ENCODE assay signal across 8 cellular contexts in the genomic region with DNA sequence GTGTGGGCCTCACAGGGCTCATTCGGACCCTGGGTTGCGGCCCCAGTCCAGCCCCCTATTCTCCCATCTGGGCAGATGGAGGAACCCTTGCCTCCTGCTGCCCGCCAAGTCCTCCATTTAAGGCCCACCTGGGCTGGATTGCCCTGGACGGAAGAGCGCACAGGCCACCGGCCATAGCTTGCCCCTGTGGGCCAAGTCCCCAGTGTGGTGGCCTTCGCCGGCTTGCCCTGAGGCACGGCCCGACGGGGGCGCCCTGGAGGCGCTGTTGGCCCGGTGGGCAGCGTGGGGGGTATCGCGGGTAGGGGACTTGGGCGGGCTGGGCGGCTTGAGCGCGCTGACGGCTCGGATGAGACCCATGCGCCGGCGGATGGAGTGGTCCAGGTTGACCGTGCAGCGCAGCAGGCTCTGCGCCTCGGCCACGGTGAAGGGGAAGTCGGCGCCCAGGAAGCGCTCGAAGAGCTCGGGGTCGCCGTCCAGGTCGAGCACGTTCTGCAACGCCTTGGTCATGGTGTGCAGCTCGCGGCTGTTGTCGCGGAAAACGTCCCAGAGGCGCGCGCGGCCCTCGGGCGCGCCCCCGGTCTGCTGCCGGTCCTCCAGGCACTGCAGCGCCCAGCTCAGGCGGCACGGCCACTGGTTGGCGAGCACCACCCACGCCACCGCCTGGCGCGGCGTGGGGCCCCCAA. TPM values are rescaled to one million over a fixed set of nuclear protein-coding genes. Genes with fewer than 3 reads are reported as not detected.
A peak's percentile ranks its signal among the peaks of the same experiment; 100 is the strongest.
DNase-seq lines count a peak whose midpoint lies in the region; ATAC-seq and TF ChIP-seq lines count a peak whose summit lies in the region.

No MANE protein-coding gene starts in this region.

- peaks cover 14% of the 10 kb centered on the region for H3K27me3 ChIP-seq in AG04450 (ENCODE audit: control insufficient read depth, insufficient read depth, low read length)
- peaks cover 67% of the 10 kb centered on the region for H3K27me3 ChIP-seq in neutrophil

- no peak for ATAC-seq in HG03159 (IDR thresholded peaks at IDR 0.05; ENCODE audit: unreplicated experiment)

- peaks cover 5% of the 10 kb centered on the region; the same call in 1 of the 2 replicates for H3K9me3 ChIP-seq in AG04450 (ENCODE audit: control insufficient read depth, insufficient read depth, low read length)
- H3K9me3 ChIP-seq in neutrophil = no peaks in the 10 kb centered on the region

- H3K27ac ChIP-seq in AG04450 (ENCODE audit: low read depth, low read length) (no peak overlapping the region), coronary artery (no peak overlapping the region), neutrophil (no peak overlapping the region)

- TF ChIP-seq CTCF in AG04450 (IDR thresholded peaks at IDR 0.05; ENCODE audit: low read depth, low read length) (no peak), coronary artery (IDR thresholded peaks at IDR 0.05) (no peak), neutrophil (IDR thresholded peaks at IDR 0.05) (no peak)

- H3K4me1 ChIP-seq in neutrophil (ENCODE audit: control insufficient read depth in 1 of 2, insufficient read depth in 1 of 2, low read depth in 1 of 2, low read length in 1 of 2) = peaks cover 23 to 26% of the 10 kb centered on the region in 2 experiments

- POLR2A ChIA-PET in AG04450 (lab: Yijun Ruan, JAX) = interaction anchor here (0.7 to 2.3 kb wide), 2 partner anchors 26 to 324 kb away, joined by 3 to 8 read pairs; a partner anchor contains a TSS

- DNase-seq in AG04450 (ENCODE audit: low read depth, low spot score) (no peak), GM03348 (ENCODE audit: low spot score) (peak; percentile 36), coronary artery (ENCODE audit: low spot score) (no peak), GM19238 (ENCODE audit: insufficient read length, low spot score) (no peak), iPS-NIHi7 (ENCODE audit: extremely low spot score) (no peak), hepatic stellate cell (ENCODE audit: low spot score) (no peak)

- H3K4me3 ChIP-seq in AG04450 (ENCODE audit: low read depth, low read length) = peak overlapping the region; percentile 25; the same call in 1 of the 2 replicates
- H3K4me3 ChIP-seq in coronary artery = peak overlapping the region; percentile 62
- H3K4me3 ChIP-seq in neutrophil (ENCODE audit: low read depth in 1 of 2, low read length in 1 of 2) = peak overlapping the region; percentile 25 to 46

- CTCF ChIA-PET in AG04450 (lab: Charles Lee) = no interaction called here

- H3K36me3 ChIP-seq in neutrophil = peaks cover 14% of the 10 kb centered on the region

RNA-seq across cellular contexts. Expression of a gene that starts 8.8 kb away (rescaled TPM):
- polyA plus RNA-seq in AG04450 (2011; rRNA removed) = 0.04 TPM in 2 replicates
- 0.18 TPM in 1 of 2 replicates, not detected in the other for polyA minus RNA-seq in AG04450 (2011; rRNA and poly(A)+ RNA removed)

RNA-seq across cellular contexts. Expression of a gene that starts 26.1 kb away (rescaled TPM):
- polyA plus RNA-seq in AG04450 (2011; rRNA removed) = 5.8 and 9.4 TPM in 2 replicates
- 1.3 and 1.9 TPM in 2 replicates for polyA minus RNA-seq in AG04450 (2011; rRNA and poly(A)+ RNA removed)

RNA-seq across cellular contexts. Expression of a gene that starts 26.6 kb away (rescaled TPM):
- 7.0 and 8.2 TPM in 2 replicates for polyA plus RNA-seq in AG04450 (2011; rRNA removed)
- polyA minus RNA-seq in AG04450 (2011; rRNA and poly(A)+ RNA removed) = 8.7 and 13.4 TPM in 2 replicates

RNA-seq across cellular contexts. Expression of a gene that starts 59.0 kb away (rescaled TPM):
- 8.6 and 11.2 TPM in 2 replicates for polyA plus RNA-seq in AG04450 (2011; rRNA removed)
- 9.3 and 15.0 TPM in 2 replicates for polyA minus RNA-seq in AG04450 (2011; rRNA and poly(A)+ RNA removed)
